29 cellular contexts compared by ENCODE assay signal in the genomic region with DNA sequence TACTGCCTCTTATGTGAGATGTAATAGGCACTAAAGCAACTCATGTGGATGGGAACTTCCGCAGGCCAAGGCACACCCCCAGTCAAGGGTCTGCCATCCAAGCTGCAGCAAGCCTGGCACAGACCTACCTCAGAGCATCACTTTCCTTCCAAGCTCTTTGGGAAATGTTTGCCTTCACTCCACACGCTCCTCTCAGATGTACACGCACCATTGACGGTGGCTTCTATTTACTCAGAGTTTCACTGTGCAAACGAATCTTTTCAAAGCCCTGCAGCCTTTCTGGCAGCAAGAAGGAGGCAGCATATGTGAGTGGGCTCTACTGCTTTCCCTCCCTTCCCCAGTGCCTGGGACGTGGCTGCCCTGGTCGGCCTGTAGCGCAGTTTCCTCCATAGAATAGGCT.
A peak's percentile ranks its signal among the peaks of the same experiment; 100 is the strongest.
DNase-seq lines count a peak whose midpoint lies in the region; ATAC-seq and TF ChIP-seq lines count a peak whose summit lies in the region.
"Had no signal": no experiment of that assay in that cellular context is flagged by ENCODE, and none has a peak within 500 bp of the region (broad histone marks: within the 10 kb centered on the region; RNA-seq: fewer than 3 reads in every experiment).

No MANE protein-coding gene starts in this region.

- no CpG with 5 or more reads among the region's 8 CpGs for WGBS in H9 (ENCODE audit: extremely low coverage, insufficient read length, low lambda C conversion rate)

- BruUV-seq in PC-3 (replicated peaks; lab: Mats Ljungman, UMichigan), result no TSS peak

- no peak overlapping the region for H3K27ac Mint-ChIP-seq in H9
- H3K27ac Mint-ChIP-seq: activated CD4-positive, alpha-beta T cell treated with anti-CD3 and anti-CD28 coated beads, Interleukin-2, amount 10 ng/mL, durations not matched to agents 24 days and 14 days; activated T-helper 2 cell treated with anti-CD3 and anti-CD28 coated beads, Interferon-gamma antibody, Interleukin-2, Interleukin-4, amounts not matched to agents 10 μg/mL and 5 μg/mL and 100 μg/mL, durations not matched to agents 14 hours and 24 hours and 36 hours; WTC11 had no signal

- ATAC-seq in PC-3 (peak; percentile 42; the same call in 1 of the 2 replicates), GM18502 (IDR thresholded peaks at IDR 0.05; ENCODE audit: poor library complexity, unreplicated experiment) (no peak)
- ATAC-seq: body of pancreas, foreskin keratinocyte, heart left ventricle, left ventricle myocardium superior, WTC11 had no signal

- H3K4me1 ChIP-seq in PC-3 (ENCODE audit: insufficient read depth, low read length) (no peaks in the 10 kb centered on the region), H9 (ENCODE audit: insufficient read depth, low read length) (peaks cover 4% of the 10 kb centered on the region; the same call in 1 of the 2 replicates)
- H3K4me1 ChIP-seq: BLaER1, body of pancreas, Caco-2, heart left ventricle, parathyroid adenoma had no signal

- H3K18ac ChIP-seq in H9 (ENCODE audit: insufficient read length, low read depth, low read length), result no peak overlapping the region

- no peak overlapping the region for H3K9ac ChIP-seq in PC-3 (ENCODE audit: low read length)
- no peak overlapping the region for H3K9ac ChIP-seq in H9 (ENCODE audit: extremely low read depth, insufficient read length, low read length)
- H3K9ac ChIP-seq: BLaER1, parathyroid adenoma had no signal

- no peak overlapping the region for H2AK5ac ChIP-seq in H9 (ENCODE audit: insufficient read length, low read length)

- no peak overlapping the region for H2BK5ac ChIP-seq in H9 (ENCODE audit: insufficient read length, low read length)

- intact Hi-C loops in PC-3 (cut with micrococcal nuclease), result no loop called here

- CTCF ChIA-PET in PC-3 (lab: Charles Lee), result no interaction called here

- no peak overlapping the region for H2AFZ ChIP-seq in PC-3 (ENCODE audit: low read length)
- H2AFZ ChIP-seq in H9 (ENCODE audit: low read length), result no peak overlapping the region
- H2AFZ ChIP-seq: parathyroid adenoma had no signal

- peaks cover 2% of the 10 kb centered on the region for H3K27me3 Mint-ChIP-seq in H9 (ENCODE audit: low read depth)

- no peak overlapping the region for H3K14ac ChIP-seq in H9 (ENCODE audit: insufficient read depth, low read length)

- no peak overlapping the region for H4K8ac ChIP-seq in H9 (replicated peaks; ENCODE audit: insufficient read length, low read depth, low read length)

- H3K36me3 Mint-ChIP-seq in H9 (ENCODE audit: insufficient read depth in 1 of 3, low read depth in 3 of 3), result no peaks in the 10 kb centered on the region
- H3K36me3 Mint-ChIP-seq: WTC11 had no signal

- H3K9me3 Mint-ChIP-seq in H9, result peaks cover 0 to 4% of the 10 kb centered on the region in 2 experiments; a peak in 2 of 5 replicates
- H3K9me3 Mint-ChIP-seq: activated CD4-positive, alpha-beta T cell treated with anti-CD3 and anti-CD28 coated beads, Interleukin-2, amount 10 ng/mL, durations not matched to agents 24 days and 14 days; activated T-helper 2 cell treated with anti-CD3 and anti-CD28 coated beads, Interferon-gamma antibody, Interleukin-2, Interleukin-4, amounts not matched to agents 10 μg/mL and 5 μg/mL and 100 μg/mL, durations not matched to agents 14 hours and 24 hours and 36 hours; neural crest cell had no signal

- H3K27me3 ChIP-seq in PC-3 (ENCODE audit: low read length), result peaks cover 14% of the 10 kb centered on the region
- no peaks in the 10 kb centered on the region for H3K27me3 ChIP-seq in H9 (ENCODE audit: insufficient read depth, low read length)
- H3K27me3 ChIP-seq: BLaER1, body of pancreas, heart left ventricle had no signal

- H2BK15ac ChIP-seq in H9 (ENCODE audit: low read depth, low read length), result no peak overlapping the region

- DNase-seq in DMS79 (lab: John Stamatoyannopoulos, UW), result peak; percentile 98
- DNase-seq in NCI-H187 (lab: John Stamatoyannopoulos, UW), result peak; percentile 75 to 90
- DNase-seq in NCI-H446 (lab: John Stamatoyannopoulos, UW), result peak; percentile 51 to 77
- peak; percentile 9 for DNase-seq in PC-3
- no peak for DNase-seq in H9
- no peak for DNase-seq in stimulated activated CD4-positive, alpha-beta T cell treated with anti-CD3 and anti-CD28 coated beads, Interleukin-4, amount 100 ng/mL, for 4 hours
- no peak for DNase-seq in GOT3 (lab: John Stamatoyannopoulos, UW)
- DNase-seq: activated CD4-positive, alpha-beta T cell treated with anti-CD3 and anti-CD28 coated beads, Interleukin-2, amount 10 ng/mL, durations not matched to agents 24 days and 14 days; activated CD8-positive, alpha-beta memory T cell treated with anti-CD3 and anti-CD28 coated beads for 24 hours; activated naive CD4-positive, alpha-beta T cell treated with anti-CD3 and anti-CD28 coated beads, Interleukin-2, amount 50 U/mL, for 16 hours; activated T-cell treated with anti-CD3 and anti-CD28 coated beads for 4 hours; body of pancreas; Caco-2; cerebellar nuclear complex; esophagus squamous epithelium; foreskin keratinocyte; heart left ventricle; left ventricle myocardium superior; NCI-H1105 treated with DMSO at 0.1 percent for 48 hours; NCI-H524 treated with DMSO at 0.1 percent for 48 hours; small intestine; stimulated activated naive CD4-positive, alpha-beta T cell treated with Interleukin-2 at 50 U/mL for 16 hours; T-helper 9 cell had no signal

- H4K91ac ChIP-seq in H9 (ENCODE audit: insufficient read length, low read depth, low read length), result no peak overlapping the region

- POLR2A ChIA-PET in PC-3 (lab: Charles Lee; ENCODE audit: unreplicated experiment), result no interaction called here

- no peak overlapping the region for H2BK20ac ChIP-seq in H9 (ENCODE audit: low read depth, low read length, poor library complexity, severe bottlenecking)

- no peaks in the 10 kb centered on the region for H3K36me3 ChIP-seq in PC-3 (ENCODE audit: low read depth, low read length)
- H3K36me3 ChIP-seq: BLaER1, esophagus squamous epithelium, heart left ventricle had no signal

- H3K4ac ChIP-seq in H9 (ENCODE audit: low read depth, low read length), result no peak overlapping the region

- H3K4me3 ChIP-seq in PC-3 (ENCODE audit: low read length), result no peak overlapping the region
- H3K4me3 ChIP-seq: BLaER1, body of pancreas, esophagus squamous epithelium, heart left ventricle had no signal

- H3K79me2 ChIP-seq in PC-3 (ENCODE audit: low read length) (no peaks in the 10 kb centered on the region), H9 (ENCODE audit: insufficient read depth, low read length) (no peaks in the 10 kb centered on the region)
- H3K79me2 ChIP-seq: parathyroid adenoma had no signal

- TF ChIP-seq CTCF in PC-3 (conservative IDR thresholded peaks at IDR 0.05; ENCODE audit: low read depth, low read length) (no peak), H9 (conservative IDR thresholded peaks at IDR 0.05) (no peak)

- no peaks in the 10 kb centered on the region for H3F3A ChIP-seq in PC-3 (ENCODE audit: low read length, unreplicated experiment)

- H3T11ph ChIP-seq in H9 (ENCODE audit: low read length), result no peak overlapping the region

- H3K4me1 Mint-ChIP-seq in H9, result peaks cover 5% of the 10 kb centered on the region in 2 experiments; a peak in 2 of 4 replicates
- H3K4me1 Mint-ChIP-seq: activated CD4-positive, alpha-beta T cell treated with anti-CD3 and anti-CD28 coated beads, Interleukin-2, amount 10 ng/mL, durations not matched to agents 24 days and 14 days; neural crest cell had no signal

- H3K9me3 ChIP-seq in PC-3 (ENCODE audit: low read length) (no peaks in the 10 kb centered on the region), H9 (ENCODE audit: control insufficient read depth, low read depth, low read length) (no peaks in the 10 kb centered on the region)
- H3K9me3 ChIP-seq: BLaER1, body of pancreas, Caco-2, esophagus squamous epithelium, heart left ventricle had no signal

- no peak overlapping the region for H2BK120ac ChIP-seq in H9 (ENCODE audit: low read depth, low read length, poor library complexity, severe bottlenecking)

- no peaks in the 10 kb centered on the region for H4K20me1 ChIP-seq in PC-3 (ENCODE audit: low read length)
- H4K20me1 ChIP-seq in H9 (ENCODE audit: control insufficient read depth, insufficient read depth, insufficient read length), result no peaks in the 10 kb centered on the region
- H4K20me1 ChIP-seq: BLaER1 had no signal

- H2BK12ac ChIP-seq in H9 (ENCODE audit: insufficient read length, low read depth, low read length), result no peak overlapping the region

- H3K4me2 ChIP-seq in PC-3 (ENCODE audit: low read length) (no peak overlapping the region), H9 (ENCODE audit: insufficient read depth, insufficient read length, low read length) (no peak overlapping the region)
- H3K4me2 ChIP-seq: BLaER1 had no signal

- no peaks in the 10 kb centered on the region for H3K79me1 ChIP-seq in H9 (ENCODE audit: insufficient read depth, low read depth, low read length, poor library complexity, severe bottlenecking)

- no peak overlapping the region for H3K23ac ChIP-seq in H9 (ENCODE audit: insufficient read length, low read depth, low read length)

- no peak overlapping the region for H3K4me3 Mint-ChIP-seq in H9
- H3K4me3 Mint-ChIP-seq: activated CD4-positive, alpha-beta T cell treated with anti-CD3 and anti-CD28 coated beads, Interleukin-2, amount 10 ng/mL, durations not matched to agents 24 days and 14 days; neural crest cell; WTC11 had no signal

- H4K5ac ChIP-seq in H9 (ENCODE audit: insufficient read length, low read depth, low read length), result no peak overlapping the region

- no peaks in the 10 kb centered on the region for H3K23me2 ChIP-seq in H9 (ENCODE audit: insufficient read length, low read depth, low read length, poor library complexity, severe bottlenecking)

- H3K9me2 ChIP-seq in PC-3 (replicated peaks; ENCODE audit: low read length), result no peaks in the 10 kb centered on the region

- H3K27ac ChIP-seq in PC-3 (ENCODE audit: low read length), result no peak overlapping the region
- H3K27ac ChIP-seq in H9 (ENCODE audit: insufficient read length, low read depth, low read length), result no peak overlapping the region
- H3K27ac ChIP-seq: BLaER1, body of pancreas, esophagus squamous epithelium, foreskin keratinocyte, heart left ventricle, parathyroid adenoma had no signal

- H3K56ac ChIP-seq in H9 (ENCODE audit: insufficient read length, low read depth, low read length), result no peak overlapping the region

Comparison
In these comparisons a context has a peak if more than half of its experiments do, and no peak if none do; other contexts are left out.
1. DNase-seq: peak in DMS79 (single experiment), NCI-H187 (2 of 2), NCI-H446 (2 of 2) and PC-3 (single experiment); none in H9 (single experiment), stimulated activated CD4-positive, alpha-beta T cell treated with anti-CD3 and anti-CD28 coated beads, Interleukin-4, amount 100 ng/mL, for 4 hours (0 of 2) and GOT3 (single experiment).